12 cellular contexts compared by ENCODE assay signal in the genomic region with DNA sequence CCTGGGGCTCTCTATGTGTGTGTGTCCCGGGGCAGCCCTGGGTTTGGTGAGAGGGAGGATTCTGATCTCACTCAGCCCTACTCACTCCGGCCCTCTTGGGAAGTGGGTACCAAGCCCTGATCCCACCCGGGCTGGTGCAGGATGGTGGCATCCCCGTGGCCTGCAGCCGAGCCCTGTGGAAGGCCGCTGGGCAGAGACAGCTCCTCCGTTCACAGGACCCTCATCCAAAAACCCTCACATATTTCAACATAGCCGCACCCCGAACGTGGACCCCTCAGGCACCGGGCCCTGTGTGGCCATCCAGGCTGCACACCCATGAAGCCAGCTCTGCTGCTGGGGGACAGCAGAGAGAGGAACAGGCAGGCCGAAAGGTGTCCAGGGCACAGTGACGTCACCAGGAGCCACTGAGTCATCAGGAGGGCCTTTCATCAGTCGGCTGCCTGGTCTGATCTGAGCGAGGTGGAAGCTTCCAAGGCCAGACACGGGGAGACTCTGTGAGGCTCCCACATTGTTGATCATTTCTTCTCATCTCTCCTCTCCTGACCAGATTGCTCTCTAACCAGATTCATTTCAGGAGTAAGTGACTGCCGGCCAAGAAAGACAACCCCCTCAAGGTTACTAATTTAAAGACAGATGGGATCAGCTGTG. TPM values are rescaled to one million over a fixed set of nuclear protein-coding genes. Genes with fewer than 3 reads are reported as not detected.
A peak's percentile ranks its signal among the peaks of the same experiment; 100 is the strongest.
DNase-seq lines count a peak whose midpoint lies in the region; ATAC-seq and TF ChIP-seq lines count a peak whose summit lies in the region.
"Had no signal": no experiment of that assay in that cellular context is flagged by ENCODE, and none has a peak within 500 bp of the region (broad histone marks: within the 10 kb centered on the region; RNA-seq: fewer than 3 reads in every experiment).

No MANE protein-coding gene starts in this region.

- peaks cover 7% of the 10 kb centered on the region for H3K36me3 ChIP-seq in GM23248 (ENCODE audit: low read depth)
- peaks cover 2 to 3% of the 10 kb centered on the region in 2 experiments for H3K36me3 ChIP-seq in SK-N-SH (replicated peaks in 1 of 2; ENCODE audit: control insufficient read depth in 1 of 2, insufficient read depth in 2 of 2, low read length in 1 of 2)

- in situ Hi-C loops in GM23248 (cut with MboI): no loop called here

- no peak overlapping the region for H3K27ac ChIP-seq in GM23248
- no peak overlapping the region for H3K27ac ChIP-seq in SK-N-SH (ENCODE audit: low read depth in 2 of 2, low read length in 1 of 2)

- no peak for ATAC-seq in HG03460 (IDR thresholded peaks at IDR 0.05; ENCODE audit: unreplicated experiment)
- ATAC-seq in GM18868 (IDR thresholded peaks at IDR 0.05; ENCODE audit: unreplicated experiment): no peak

- H3K4me1 ChIP-seq in GM23248 (ENCODE audit: insufficient read depth) (peaks cover 13% of the 10 kb centered on the region), SK-N-SH (ENCODE audit: control insufficient read depth in 1 of 2, insufficient read depth in 2 of 2, low read depth in 1 of 2, low read length in 1 of 2) (no peaks in the 10 kb centered on the region)

- H3K4me2 ChIP-seq in GM23248 (ENCODE audit: unreplicated experiment) (no peak overlapping the region), SK-N-SH (no peak overlapping the region)

- POLR2A ChIA-PET in SK-N-SH (lab: Yijun Ruan, JAX): no interaction called here

- H3K9me2 ChIP-seq in GM23248 (ENCODE audit: insufficient read depth): no peaks in the 10 kb centered on the region
- no peaks in the 10 kb centered on the region for H3K9me2 ChIP-seq in SK-N-SH

- H3F3A ChIP-seq in GM23248 (ENCODE audit: insufficient read depth) (peaks cover 14% of the 10 kb centered on the region), SK-N-SH (replicated peaks; ENCODE audit: insufficient read depth) (no peaks in the 10 kb centered on the region)

- H3K79me2 ChIP-seq in GM23248 (ENCODE audit: insufficient read depth) (peaks cover 26% of the 10 kb centered on the region), SK-N-SH (ENCODE audit: insufficient read depth) (peaks cover 4% of the 10 kb centered on the region; the same call in 1 of the 2 replicates)

- no peaks in the 10 kb centered on the region for H4K20me1 ChIP-seq in GM23248 (ENCODE audit: insufficient read depth)
- H4K20me1 ChIP-seq in SK-N-SH (ENCODE audit: insufficient read depth): peaks cover 15% of the 10 kb centered on the region; the same call in 1 of the 2 replicates

- H3K9me3 ChIP-seq in GM23248 (ENCODE audit: low read depth) (no peaks in the 10 kb centered on the region), SK-N-SH (no peaks in the 10 kb centered on the region)

- CTCF ChIA-PET in SK-N-SH (lab: Yijun Ruan, JAX): interaction anchor here (1.0 to 4.9 kb wide), 5 partner anchors 11 to 346 kb away, joined by 3 to 43 read pairs (median 3); a partner anchor contains a TSS

- no peak for TF ChIP-seq EP300 in SK-N-SH (IDR thresholded peaks at IDR 0.05; ENCODE audit: borderline replicate concordance in 1 of 2, low read depth in 1 of 2, low read length in 1 of 2)

- DNase-seq in D341Med (ENCODE audit: low spot score): peak; percentile 20
- peak; percentile 78 for DNase-seq in GM23248
- no peak for DNase-seq in SK-N-SH
- peak; percentile 31 for DNase-seq in iPS-NIHi7 (ENCODE audit: extremely low spot score)
- no peak for DNase-seq in NCI-H1930 (lab: John Stamatoyannopoulos, UW)
- no peak for DNase-seq in T-helper 1 cell
- DNase-seq: activated naive CD4-positive, alpha-beta T cell treated with anti-CD3 and anti-CD28 coated beads for 36 hours; DND-41; NCI-H2171 treated with DMSO at 0.1 percent for 48 hours had no signal

- TF ChIP-seq RAD21 in SK-N-SH (IDR thresholded peaks at IDR 0.05; ENCODE audit: low read length): no peak

- H3K9ac ChIP-seq in GM23248 (peak overlapping the region; percentile 26; the same call in 1 of the 2 replicates), SK-N-SH (no peak overlapping the region)

- TF ChIP-seq CTCF in SK-N-SH (IDR thresholded peaks at IDR 0.05): no peak

- H2AFZ ChIP-seq in GM23248: no peak overlapping the region
- H2AFZ ChIP-seq in SK-N-SH (ENCODE audit: low read depth): no peak overlapping the region

- H3K27me3 ChIP-seq in GM23248 (replicated peaks; ENCODE audit: insufficient read depth): no peaks in the 10 kb centered on the region
- no peaks in the 10 kb centered on the region for H3K27me3 ChIP-seq in SK-N-SH (ENCODE audit: insufficient read depth)

- WGBS in GM23248 (ENCODE audit: low coverage in 1 of 2, low lambda C conversion rate in 2 of 2, missing lambda C conversion rate in 2 of 2), 2 experiments: 71 to 73% methylated on average over 17 of the region's 17 CpGs
- WGBS in SK-N-SH (ENCODE audit: low lambda C conversion rate): 70% methylated on average over 12 of the region's 17 CpGs

- H3K4me3 ChIP-seq in GM23248 (no peak overlapping the region), SK-N-SH (ENCODE audit: low read depth in 2 of 2, low read length in 1 of 2) (no peak overlapping the region)
- H3K4me3 ChIP-seq: lung had no signal

TF ChIP-seq in SK-N-SH, 30 proteins besides CTCF, POLR2A, EP300 and RAD21:
- 0 out of 2 replicates have a peak, but pooled peaks have one; percentile 3 for TF ChIP-seq FOSL2 (IDR thresholded peaks at IDR 0.05; ENCODE audit: borderline replicate concordance, low read depth)
- no peak for TF ChIP-seq ELF1 (IDR thresholded peaks at IDR 0.05)

RNA-seq across cellular contexts. Expression of a gene that starts 16.2 kb away (rescaled TPM):
- total RNA-seq in GM23248 (2014; rRNA removed; shearing (Covaris generic)): 1.7 and 3.3 TPM in 2 replicates
- 2.6 and 2.7 TPM in 2 replicates for polyA plus RNA-seq in GM23248 (2016; fragmentation: Nextera tagmentation; extraction: Ambion mirVana)
- 1.8 and 2.1 TPM in 2 replicates for polyA plus RNA-seq in SK-N-SH (2012; rRNA removed)
- 1.1 and 1.4 TPM in 2 replicates for polyA plus RNA-seq in SK-N-SH (2012; cell fraction: cytosol; rRNA removed)
- 4.3 and 5.7 TPM in 2 replicates for polyA plus RNA-seq in SK-N-SH (2012; cell fraction: nucleus; rRNA removed)

Comparison
In these comparisons a context has a peak if more than half of its experiments do, and no peak if none do; other contexts are left out.
1. DNase-seq: peak in D341Med (single experiment), GM23248 (single experiment) and iPS-NIHi7 (single experiment); none in SK-N-SH (single experiment), NCI-H1930 (0 of 2) and T-helper 1 cell (0 of 5).